In genomic region chr3:15796771-15797599, GRCh38 we compare ENCODE assay signal across 8 cellular contexts. TPM values are rescaled to one million over a fixed set of nuclear protein-coding genes. Genes with fewer than 3 reads are reported as not detected.
DNase-seq lines count a peak whose midpoint lies in the region; ATAC-seq, FAIRE-seq and TF ChIP-seq lines count a peak whose summit lies in the region.

No MANE protein-coding gene starts in this region.

- H3K36me3 Mint-ChIP-seq in central memory CD8-positive, alpha-beta T cell (ENCODE audit: insufficient read depth) = no peaks in the 10 kb centered on the region
- peaks cover 61% of the 10 kb centered on the region for H3K36me3 Mint-ChIP-seq in stimulated activated effector memory CD8-positive, alpha-beta T cell treated with anti-CD3 and anti-CD28 coated beads, Interleukin-12 subunit alpha, Interleukin-12 subunit beta, amount 100 ng/mL, for 72 hours

- DNase-seq in AG04449 (ENCODE audit: low read depth, low spot score) (no peak), OCI-M1 (lab: John Stamatoyannopoulos, UW) (peak; percentile 80), kidney (no peak), NCI-H748 treated with DMSO at 0.1 percent for 48 hours (lab: John Stamatoyannopoulos, UW) (no peak)
- no peak for DNase-seq in central memory CD8-positive, alpha-beta T cell (ENCODE audit: low spot score in 2 of 2)
- peak in 1 of 2 donors; percentile 60 for DNase-seq in stimulated activated effector memory CD8-positive, alpha-beta T cell treated with anti-CD3 and anti-CD28 coated beads, Interleukin-12 subunit alpha, Interleukin-12 subunit beta, amount 100 ng/mL, for 72 hours (ENCODE audit: low spot score in 2 of 2)

- H3K36me3 ChIP-seq in kidney (ENCODE audit: control insufficient read depth in 1 of 2, insufficient read depth in 2 of 2, low read length in 2 of 2) = no peaks in the 10 kb centered on the region

- TF ChIP-seq CTCF in AG04449 (IDR thresholded peaks at IDR 0.05; ENCODE audit: insufficient read depth, low read length, missing control alignments) (no peak), kidney (IDR thresholded peaks at IDR 0.05; ENCODE audit: borderline replicate concordance, extremely low read depth, insufficient read depth) (no peak)

- no peaks in the 10 kb centered on the region for H3K9me3 Mint-ChIP-seq in central memory CD8-positive, alpha-beta T cell
- H3K9me3 Mint-ChIP-seq in stimulated activated effector memory CD8-positive, alpha-beta T cell treated with anti-CD3 and anti-CD28 coated beads, Interleukin-12 subunit alpha, Interleukin-12 subunit beta, amount 100 ng/mL, for 72 hours = no peaks in the 10 kb centered on the region

- no peaks in the 10 kb centered on the region for H3K9me3 ChIP-seq in kidney (ENCODE audit: control insufficient read depth in 1 of 2, low read length in 2 of 2)

- CTCF ChIA-PET in AG04449 (lab: Yijun Ruan, JAX) = interaction anchor here (0.8 to 7.1 kb wide), 11 partner anchors 9 to 754 kb away, joined by 3 to 47 read pairs (median 3); no protein-coding TSS in a partner anchor

- POLR2A ChIA-PET in AG04449 (lab: Yijun Ruan, JAX) = interaction anchor here (0.7 to 2.1 kb wide), 10 partner anchors 9 to 485 kb away, joined by 3 to 9 read pairs (median 5); no protein-coding TSS in a partner anchor

- intact Hi-C loops in kidney (cut with DNase I) = no loop called here

- peak overlapping the region; percentile 65 for H3K4me3 Mint-ChIP-seq in central memory CD8-positive, alpha-beta T cell
- peak overlapping the region; percentile 80 for H3K4me3 Mint-ChIP-seq in stimulated activated effector memory CD8-positive, alpha-beta T cell treated with anti-CD3 and anti-CD28 coated beads, Interleukin-12 subunit alpha, Interleukin-12 subunit beta, amount 100 ng/mL, for 72 hours

- H3K27me3 Mint-ChIP-seq in central memory CD8-positive, alpha-beta T cell = no peaks in the 10 kb centered on the region

- peaks cover 3 to 14% of the 10 kb centered on the region in 2 donors for H3K4me1 ChIP-seq in kidney (ENCODE audit: control insufficient read depth in 1 of 2, insufficient read depth in 1 of 2, low read depth in 1 of 2, low read length in 2 of 2)

- FAIRE-seq in kidney (lab: Jason Lieb, UNC) = peak; percentile 17

- H3K4me3 ChIP-seq in AG04449 (ENCODE audit: low read depth, low read length) (peak overlapping the region; percentile 74), kidney (ENCODE audit: low read length in 2 of 2) (peak overlapping the region; percentile 44 to 49)

- H3K9ac ChIP-seq in kidney (ENCODE audit: low read length in 2 of 2) = peak overlapping the region in 1 of 2 donors; percentile 49

- ATAC-seq in GM21619 (IDR thresholded peaks at IDR 0.05; ENCODE audit: unreplicated experiment) (peak; percentile 24), GM21786 (IDR thresholded peaks at IDR 0.05; ENCODE audit: unreplicated experiment) (no peak)
- ATAC-seq in central memory CD8-positive, alpha-beta T cell (replicated peaks; ENCODE audit: extremely low read depth, poor library complexity, severe bottlenecking) = no peak
- ATAC-seq in stimulated activated effector memory CD8-positive, alpha-beta T cell treated with anti-CD3 and anti-CD28 coated beads, Interleukin-12 subunit alpha, Interleukin-12 subunit beta, amount 100 ng/mL, for 72 hours = peak; percentile 57

- peak overlapping the region; percentile 84 for H3K27ac Mint-ChIP-seq in central memory CD8-positive, alpha-beta T cell (ENCODE audit: low read depth)
- H3K27ac Mint-ChIP-seq in stimulated activated effector memory CD8-positive, alpha-beta T cell treated with anti-CD3 and anti-CD28 coated beads, Interleukin-12 subunit alpha, Interleukin-12 subunit beta, amount 100 ng/mL, for 72 hours = peak overlapping the region; percentile 98

- H3K27ac ChIP-seq in kidney (ENCODE audit: low read depth in 2 of 2, low read length in 2 of 2) = peak overlapping the region in 1 of 2 donors; percentile 20

- H3K4me1 Mint-ChIP-seq in central memory CD8-positive, alpha-beta T cell = peaks cover 51% of the 10 kb centered on the region
- peaks cover 61% of the 10 kb centered on the region for H3K4me1 Mint-ChIP-seq in stimulated activated effector memory CD8-positive, alpha-beta T cell treated with anti-CD3 and anti-CD28 coated beads, Interleukin-12 subunit alpha, Interleukin-12 subunit beta, amount 100 ng/mL, for 72 hours

RNA-seq across cellular contexts. Expression of gene ANKRD28, which starts 0.8 kb away (rescaled TPM):
- 72.4 TPM for total RNA-seq in kidney
- 9.8 TPM for polyA plus RNA-seq in kidney (ENCODE audit: insufficient read depth, low read depth, low replicate concordance)

Comparison
In these comparisons a context has a peak if more than half of its experiments do, and no peak if none do; other contexts are left out.
1. ATAC-seq: peak in GM21619 (single experiment) and stimulated activated effector memory CD8-positive, alpha-beta T cell treated with anti-CD3 and anti-CD28 coated beads, Interleukin-12 subunit alpha, Interleukin-12 subunit beta, amount 100 ng/mL, for 72 hours (single experiment); none in central memory CD8-positive, alpha-beta T cell (single experiment) and GM21786 (single experiment).